ENCODE assay signal across 9 cellular contexts in genomic region chr22:29314537-29315285, GRCh38. TPM values are rescaled to one million over a fixed set of nuclear protein-coding genes. Genes with fewer than 3 reads are reported as not detected.
DNase-seq lines count a peak whose midpoint lies in the region; ATAC-seq, FAIRE-seq and TF ChIP-seq lines count a peak whose summit lies in the region.
"Had no signal": no experiment of that assay in that cellular context is flagged by ENCODE, and none has a peak within 500 bp of the region (broad histone marks: within the 10 kb centered on the region; RNA-seq: fewer than 3 reads in every experiment).

No MANE protein-coding gene starts in this region.

- H3F3A ChIP-seq in neural progenitor cell (ENCODE audit: low read depth): peaks cover 20% of the 10 kb centered on the region

- peaks cover 34% of the 10 kb centered on the region for H3K27me3 Mint-ChIP-seq in CD8-positive, alpha-beta T cell (ENCODE audit: low read depth)
- peaks cover 36% of the 10 kb centered on the region for H3K27me3 Mint-ChIP-seq in neural progenitor cell (ENCODE audit: insufficient read depth, low read depth)

- no peaks in the 10 kb centered on the region for H3K79me2 ChIP-seq in neural progenitor cell (ENCODE audit: low read depth)

- H3K4me1 Mint-ChIP-seq in CD8-positive, alpha-beta T cell (ENCODE audit: low read depth): peaks cover 17% of the 10 kb centered on the region
- H3K4me1 Mint-ChIP-seq in neural progenitor cell: peaks cover 33% of the 10 kb centered on the region

- CTCF ChIA-PET in CD8-positive, alpha-beta T cell (lab: Charles Lee): no interaction called here

- H3K4me3 ChIP-seq in CD8-positive, alpha-beta T cell (ENCODE audit: low read depth, low read length): no peak overlapping the region
- H3K4me3 ChIP-seq in HUES6 (ENCODE audit: low read depth, low read length) (peak overlapping the region; percentile 45), colonic mucosa (peak overlapping the region; percentile 26), neural progenitor cell (peak overlapping the region; percentile 50)

- H3K9ac ChIP-seq in HUES6 (ENCODE audit: low read length) (peak overlapping the region; percentile 52), colonic mucosa (ENCODE audit: low read depth in 2 of 2, low read length in 2 of 2) (peak overlapping the region in 1 of 2 donors; percentile 35), neural progenitor cell (no peak overlapping the region)
- H3K9ac ChIP-seq: KMS-11 had no signal

- H3K4me1 ChIP-seq in CD8-positive, alpha-beta T cell (ENCODE audit: insufficient read depth, low read length): peaks cover 13% of the 10 kb centered on the region
- H3K4me1 ChIP-seq in HUES6 (ENCODE audit: control insufficient read depth, insufficient read depth, low read length) (peaks cover 20% of the 10 kb centered on the region), colonic mucosa (peaks cover 33% of the 10 kb centered on the region), neural progenitor cell (peaks cover 11% of the 10 kb centered on the region)

- H2AFZ ChIP-seq in neural progenitor cell (replicated peaks): peak overlapping the region; percentile 79

- H3K4me2 ChIP-seq in neural progenitor cell: peak overlapping the region; percentile 83
- H3K4me2 ChIP-seq: KMS-11 had no signal

- H3K36me3 Mint-ChIP-seq in CD8-positive, alpha-beta T cell: no peaks in the 10 kb centered on the region
- no peaks in the 10 kb centered on the region for H3K36me3 Mint-ChIP-seq in neural progenitor cell

- no peak overlapping the region for H3K27ac ChIP-seq in CD8-positive, alpha-beta T cell (ENCODE audit: low read depth, low read length)
- H3K27ac ChIP-seq in HUES6 (ENCODE audit: low read depth, low read length) (no peak overlapping the region), colonic mucosa (no peak overlapping the region), neural progenitor cell (no peak overlapping the region)
- H3K27ac ChIP-seq: KMS-11 had no signal

- TF ChIP-seq CTCF in CD8-positive, alpha-beta T cell (IDR thresholded peaks at IDR 0.05): no peak
- no peak for TF ChIP-seq CTCF in colonic mucosa (IDR thresholded peaks at IDR 0.05)
- TF ChIP-seq CTCF in neural progenitor cell (IDR thresholded peaks at IDR 0.05): no peak
- no peak for TF ChIP-seq CTCF in D721Med (IDR thresholded peaks at IDR 0.05; ENCODE audit: insufficient read depth, missing control alignments)

- ATAC-seq in CD8-positive, alpha-beta T cell: no peak
- ATAC-seq in HG02759 (IDR thresholded peaks at IDR 0.05; ENCODE audit: unreplicated experiment): no peak

- peak overlapping the region; percentile 17 for H3K4me3 Mint-ChIP-seq in CD8-positive, alpha-beta T cell
- peak overlapping the region; percentile 72 for H3K4me3 Mint-ChIP-seq in neural progenitor cell

- DNase-seq in CD8-positive, alpha-beta T cell: no peak
- DNase-seq in colonic mucosa (peak; percentile 51), neural progenitor cell (ENCODE audit: low spot score) (peak; percentile 42), GM19240 (ENCODE audit: insufficient read length, low spot score) (no peak), NCI-H2081 treated with DMSO at 0.1 percent for 48 hours (lab: John Stamatoyannopoulos, UW) (no peak), D721Med (ENCODE audit: insufficient read length, low spot score) (no peak)

- no peaks in the 10 kb centered on the region for H3K9me3 ChIP-seq in CD8-positive, alpha-beta T cell (ENCODE audit: low read length)
- H3K9me3 ChIP-seq in HUES6 (ENCODE audit: control insufficient read depth, insufficient read depth, low read depth, low read length) (no peaks in the 10 kb centered on the region), colonic mucosa (no peaks in the 10 kb centered on the region), neural progenitor cell (ENCODE audit: low read depth) (no peaks in the 10 kb centered on the region)

- intact Hi-C loops in CD8-positive, alpha-beta T cell (cut with DNase I, micrococcal nuclease): no loop called here
- intact Hi-C loops in colonic mucosa (cut with DNase I): no loop called here

- H3K27ac Mint-ChIP-seq in CD8-positive, alpha-beta T cell: no peak overlapping the region
- H3K27ac Mint-ChIP-seq in neural progenitor cell: no peak overlapping the region

- no peaks in the 10 kb centered on the region for H3K36me3 ChIP-seq in CD8-positive, alpha-beta T cell (ENCODE audit: insufficient read depth, low read length)
- no peaks in the 10 kb centered on the region for H3K36me3 ChIP-seq in HUES6 (ENCODE audit: control insufficient read depth, insufficient read depth, low read length)
- no peaks in the 10 kb centered on the region for H3K36me3 ChIP-seq in colonic mucosa
- H3K36me3 ChIP-seq in neural progenitor cell: no peaks in the 10 kb centered on the region

- POLR2A ChIA-PET in CD8-positive, alpha-beta T cell (lab: Charles Lee): no interaction called here

- H3K27me3 ChIP-seq in CD8-positive, alpha-beta T cell (ENCODE audit: insufficient read depth, low read length): peaks cover 17% of the 10 kb centered on the region
- peaks cover 47% of the 10 kb centered on the region for H3K27me3 ChIP-seq in HUES6 (ENCODE audit: control insufficient read depth, insufficient read depth, low read length)
- peaks cover 27% of the 10 kb centered on the region for H3K27me3 ChIP-seq in colonic mucosa
- peaks cover 62% of the 10 kb centered on the region for H3K27me3 ChIP-seq in neural progenitor cell

- H4K20me1 ChIP-seq in neural progenitor cell (ENCODE audit: low read depth): peaks cover 31% of the 10 kb centered on the region

- H3K9me3 Mint-ChIP-seq in CD8-positive, alpha-beta T cell: no peaks in the 10 kb centered on the region
- H3K9me3 Mint-ChIP-seq in neural progenitor cell: peaks cover 3% of the 10 kb centered on the region

- FAIRE-seq in D721Med (lab: Jason Lieb, UNC): no peak

RNA-seq across cellular contexts. Expression of gene RASL10A, which starts 0.8 kb away (rescaled TPM):
- under 1 TPM; 0.44 to 0.49 TPM for total RNA-seq in CD8-positive, alpha-beta T cell
- total RNA-seq in colonic mucosa (1 to 10 TPM in 1 of 2 donors, under 1 TPM in 1; 0.42 to 1.3 TPM), neural progenitor cell (ENCODE audit: low replicate concordance) (0.09 and 0.26 TPM in 2 replicates)

RNA-seq across cellular contexts. Expression of gene GAS2L1, which starts 8.3 kb away (rescaled TPM):
- total RNA-seq in CD8-positive, alpha-beta T cell: not detected
- 10 to 100 TPM; 16.6 to 41.1 TPM for total RNA-seq in colonic mucosa
- total RNA-seq in neural progenitor cell (ENCODE audit: low replicate concordance): 0.95 and 5.1 TPM in 2 replicates

RNA-seq across cellular contexts. Expression of gene EWSR1, which starts 46.6 kb away (rescaled TPM):
- 100 to 1,000 TPM; 326 to 352 TPM for total RNA-seq in CD8-positive, alpha-beta T cell
- total RNA-seq in colonic mucosa (100 to 1,000 TPM; 145 to 236 TPM), neural progenitor cell (ENCODE audit: low replicate concordance) (281 and 379 TPM in 2 replicates)

RNA-seq across cellular contexts. Expression of gene RHBDD3, which starts 46.9 kb away (rescaled TPM):
- total RNA-seq in CD8-positive, alpha-beta T cell: 10 to 100 TPM; 10.2 to 10.9 TPM
- total RNA-seq in colonic mucosa (10 to 100 TPM; 15.4 to 32.0 TPM), neural progenitor cell (ENCODE audit: low replicate concordance) (16.3 and 78.8 TPM in 2 replicates)

Comparison
In these comparisons a context has a peak if more than half of its experiments do, and no peak if none do; other contexts are left out.
1. DNase-seq: peak in colonic mucosa (single experiment) and neural progenitor cell (single experiment); none in CD8-positive, alpha-beta T cell (0 of 7), GM19240 (single experiment), NCI-H2081 treated with DMSO at 0.1 percent for 48 hours (single experiment) and D721Med (single experiment).